ENCODE assay signal across 1 cellular context in genomic region chr15:78764340-78765153, GRCh38. TPM values are rescaled to one million over a fixed set of nuclear protein-coding genes. Genes with fewer than 3 reads are reported as not detected.
"Had no signal": no experiment of that assay in that cellular context is flagged by ENCODE, and none has a peak within 500 bp of the region (broad histone marks: within the 10 kb centered on the region; RNA-seq: fewer than 3 reads in every experiment).

No MANE protein-coding gene starts in this region.

RNA-seq across cellular contexts. Expression of gene ADAMTS7, which starts 46.7 kb away (rescaled TPM):
- total RNA-seq: activated CD8-positive, alpha-beta T cell treated with anti-CD3 and anti-CD28 coated beads, Interleukin-2, amount 10 ng/mL, durations not matched to agents 7 days and 5 days had no signal
